ENCODE assay signal across 13 cellular contexts in genomic region chr9:89377411-89377810, GRCh38. TPM values are rescaled to one million over a fixed set of nuclear protein-coding genes. Genes with fewer than 3 reads are reported as not detected.
DNase-seq lines count a peak whose midpoint lies in the region; ATAC-seq and TF ChIP-seq lines count a peak whose summit lies in the region.
"Had no signal": no experiment of that assay in that cellular context is flagged by ENCODE, and none has a peak within 500 bp of the region (broad histone marks: within the 10 kb centered on the region; RNA-seq: fewer than 3 reads in every experiment).

No MANE protein-coding gene starts in this region.

- peak; percentile 3 for TF ChIP-seq POLR2A in GM19099 (IDR thresholded peaks at IDR 0.05; ENCODE audit: extremely low read depth, insufficient read length, low read depth)

- H3K27ac ChIP-seq in caudate nucleus (ENCODE audit: low read depth, low read length), result no peak overlapping the region
- H3K27ac ChIP-seq: 22Rv1 had no signal

- H3K4me1 Mint-ChIP-seq in activated T-helper 17 cell treated with anti-CD3 and anti-CD28 coated beads, Interleukin-2, amount 50 U/mL, for 72 hours, result peaks cover 25% of the 10 kb centered on the region
- H3K4me1 Mint-ChIP-seq in nephron progenitor cell, result peaks cover 53% of the 10 kb centered on the region

- no peak for TF ChIP-seq CTCF in nephron progenitor cell (IDR thresholded peaks at IDR 0.05)

- H3K9me3 Mint-ChIP-seq in activated T-helper 17 cell treated with anti-CD3 and anti-CD28 coated beads, Interleukin-2, amount 50 U/mL, for 72 hours, result no peaks in the 10 kb centered on the region
- H3K9me3 Mint-ChIP-seq in nephron progenitor cell, result no peaks in the 10 kb centered on the region
- H3K9me3 Mint-ChIP-seq: HFFc6 had no signal

- peaks cover 71% of the 10 kb centered on the region for H3K36me3 Mint-ChIP-seq in activated T-helper 17 cell treated with anti-CD3 and anti-CD28 coated beads, Interleukin-2, amount 50 U/mL, for 72 hours (ENCODE audit: low read depth)
- H3K36me3 Mint-ChIP-seq in nephron progenitor cell (ENCODE audit: low read depth), result peaks cover 33% of the 10 kb centered on the region

- ATAC-seq in activated T-helper 17 cell treated with anti-CD3 and anti-CD28 coated beads, Interleukin-2, amount 50 U/mL, for 72 hours (replicated peaks), result no peak
- ATAC-seq: K562, SK-N-SH treated with all-trans-retinoic acid at 6 μM for 48 hours had no signal

- no peak overlapping the region for H3K4me3 Mint-ChIP-seq in activated T-helper 17 cell treated with anti-CD3 and anti-CD28 coated beads, Interleukin-2, amount 50 U/mL, for 72 hours
- no peak overlapping the region for H3K4me3 Mint-ChIP-seq in nephron progenitor cell
- H3K4me3 Mint-ChIP-seq: HFFc6 had no signal

- no peaks in the 10 kb centered on the region for H3K27me3 Mint-ChIP-seq in activated T-helper 17 cell treated with anti-CD3 and anti-CD28 coated beads, Interleukin-2, amount 50 U/mL, for 72 hours
- H3K27me3 Mint-ChIP-seq in nephron progenitor cell (ENCODE audit: low read depth, poor library complexity), result no peaks in the 10 kb centered on the region

- DNase-seq in DMS 273 (lab: John Stamatoyannopoulos, UW; ENCODE audit: unreplicated experiment) (peak; percentile 52), DMS 273 treated with DMSO at 0.1 percent for 48 hours (lab: John Stamatoyannopoulos, UW) (no peak), nephron progenitor cell (no peak), caudate nucleus (lab: John Stamatoyannopoulos, UW) (no peak), NCI-H774 (lab: John Stamatoyannopoulos, UW) (no peak)
- no peak for DNase-seq in stimulated activated CD8-positive, alpha-beta memory T cell treated with anti-CD3 and anti-CD28 coated beads, Interleukin-4, amount 100 ng/mL, for 48 hours
- DNase-seq: HFFc6, NCI-H1930 had no signal

- H3K27ac Mint-ChIP-seq in activated T-helper 17 cell treated with anti-CD3 and anti-CD28 coated beads, Interleukin-2, amount 50 U/mL, for 72 hours, result peak overlapping the region; percentile 76
- peak overlapping the region; percentile 54 for H3K27ac Mint-ChIP-seq in nephron progenitor cell
- H3K27ac Mint-ChIP-seq: HFFc6 had no signal

RNA-seq across cellular contexts. Expression of gene SECISBP2, which starts 59.1 kb away (rescaled TPM):
- 10 to 100 TPM; 33.1 to 40.1 TPM for total RNA-seq in activated T-helper 17 cell treated with anti-CD3 and anti-CD28 coated beads, Interleukin-2, amount 50 U/mL, for 72 hours
